8 cellular contexts compared by ENCODE assay signal in the genomic region with DNA sequence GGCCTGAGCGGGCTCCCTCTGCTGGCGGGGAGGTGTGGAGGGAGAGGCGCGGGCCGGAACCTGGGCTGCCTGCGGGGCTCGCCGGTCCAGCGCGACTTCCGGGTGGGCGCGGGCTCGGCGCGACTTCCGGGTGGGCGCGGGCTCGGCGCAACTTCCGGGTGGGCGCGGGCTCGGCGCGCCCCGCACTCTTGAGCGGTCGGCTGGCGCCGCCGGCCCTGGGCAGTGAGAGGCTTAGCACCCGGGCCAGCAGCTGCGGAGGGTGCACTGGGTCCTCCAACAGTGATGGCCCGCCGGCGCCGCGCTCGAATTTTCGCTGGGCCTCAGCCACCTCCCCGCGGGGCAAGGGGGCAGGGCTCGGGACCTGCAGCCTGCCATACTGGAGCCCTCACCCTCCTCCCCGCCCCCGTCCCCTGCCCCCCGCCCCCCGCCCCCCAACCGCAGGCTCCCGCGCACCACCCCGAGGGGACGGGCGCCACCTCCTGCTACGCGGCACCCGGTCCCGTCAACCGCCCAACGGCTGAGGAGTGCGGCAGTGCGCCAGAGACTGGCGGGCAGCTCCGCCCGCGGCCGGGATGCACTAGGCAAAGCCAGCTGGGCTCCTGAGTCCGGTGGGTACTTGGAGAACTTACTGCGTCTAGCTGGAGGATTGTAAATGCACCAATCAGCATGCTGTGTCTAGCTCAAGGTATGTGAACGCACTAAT.
DNase-seq lines count a peak whose midpoint lies in the region; ATAC-seq, FAIRE-seq and TF ChIP-seq lines count a peak whose summit lies in the region.
"Not testable (repeated sequence)": the region's sequence is repeated elsewhere in the genome, so short reads cannot be mapped to it uniquely, and the experiment has no call there.

No MANE protein-coding gene starts in this region.

- TF ChIP-seq POLR2A in Raji (IDR thresholded peaks at IDR 0.05; ENCODE audit: insufficient read depth, low read depth, low read length), result peak; percentile 54; the same call in 1 of the 2 replicates

- H3K4me1 Mint-ChIP-seq in CD8-positive, alpha-beta T cell (ENCODE audit: low read depth); stimulated activated memory B cell treated with anti-CD40 and anti-IgM and Interleukin-4, amounts not matched to agents 10 μg/mL and 1 μg/mL and 100 μg/mL, for 72 hours: not testable (repeated sequence)

- 0% methylated on average over 16 to 35 of the region's 71 CpGs for WGBS in ectodermal cell, 2 experiments
- WGBS in pancreas, 2 donors, result 0% methylated on average over 2 to 30 of the region's 71 CpGs

- H3K36me3 Mint-ChIP-seq in CD8-positive, alpha-beta T cell; stimulated activated memory B cell treated with anti-CD40 and anti-IgM and Interleukin-4, amounts not matched to agents 10 μg/mL and 1 μg/mL and 100 μg/mL, for 72 hours: not testable (repeated sequence)

- peak in 5 of 7 experiments; percentile 44 to 86 (median 61) for DNase-seq in CD8-positive, alpha-beta T cell
- DNase-seq in HFF-Myc (ENCODE audit: extremely low read depth, low read depth), result peak; percentile 30
- DNase-seq in activated T-helper 1 cell treated with Interleukin-2 at 50 U/mL for 16 hours (ENCODE audit: low read depth), result peak; percentile 64
- DNase-seq in inferior parietal cortex (ENCODE audit: extremely low spot score), result peak; percentile 0
- DNase-seq in pancreas, result peak in 5 of 6 donors; percentile 42 to 72 (median 56)

- POLR2A ChIA-PET in CD8-positive, alpha-beta T cell (lab: Charles Lee), result not testable (repeated sequence)

- peak overlapping the region; percentile 48 for H3K4me3 ChIP-seq in CD8-positive, alpha-beta T cell (ENCODE audit: low read depth, low read length)
- H3K4me3 ChIP-seq in HFF-Myc (replicated peaks; ENCODE audit: low read depth, low read length) (peak overlapping the region; percentile 37), ectodermal cell (ENCODE audit: insufficient read depth, low read depth, low read length) (peak overlapping the region; percentile 41), pancreas (peak overlapping the region in 3 of 4 donors; percentile 23 to 41 (median 25))

- peak; percentile 62 for ATAC-seq in CD8-positive, alpha-beta T cell
- ATAC-seq in pancreas, result peak; percentile 67 to 86 (median 74)
- peak; percentile 92 for ATAC-seq in stimulated activated memory B cell treated with anti-CD40 and anti-IgM and Interleukin-4, amounts not matched to agents 10 μg/mL and 1 μg/mL and 100 μg/mL, for 72 hours

- H3K27me3 Mint-ChIP-seq in CD8-positive, alpha-beta T cell (ENCODE audit: low read depth); stimulated activated memory B cell treated with anti-CD40 and anti-IgM and Interleukin-4, amounts not matched to agents 10 μg/mL and 1 μg/mL and 100 μg/mL, for 72 hours: not testable (repeated sequence)

- not testable (repeated sequence) for H3K9me3 ChIP-seq in CD8-positive, alpha-beta T cell (ENCODE audit: low read length); ectodermal cell (ENCODE audit: control insufficient read depth, low read length); pancreas

- not testable (repeated sequence) for H3K27me3 ChIP-seq in CD8-positive, alpha-beta T cell (ENCODE audit: insufficient read depth, low read length); ectodermal cell (ENCODE audit: control insufficient read depth, insufficient read depth, low read length, poor library complexity, severe bottlenecking); pancreas

- not testable (repeated sequence) for H3K36me3 ChIP-seq in CD8-positive, alpha-beta T cell (ENCODE audit: insufficient read depth, low read length); ectodermal cell (ENCODE audit: control insufficient read depth, insufficient read depth, low read length); pancreas

- intact Hi-C loops in CD8-positive, alpha-beta T cell (cut with DNase I, micrococcal nuclease); pancreas (cut with DNase I): not testable (repeated sequence)

- H3K27ac ChIP-seq in CD8-positive, alpha-beta T cell (ENCODE audit: low read depth, low read length), result not testable (repeated sequence)
- H3K27ac ChIP-seq in ectodermal cell (ENCODE audit: insufficient read depth, low read depth, low read length, poor library complexity, severe bottlenecking) (peak overlapping the region; percentile 36), pancreas (peak overlapping the region in 3 of 4 donors; percentile 46 to 84 (median 67))

- H3K4me1 ChIP-seq in CD8-positive, alpha-beta T cell (ENCODE audit: insufficient read depth, low read length); ectodermal cell (ENCODE audit: control insufficient read depth, insufficient read depth, low read length); pancreas: not testable (repeated sequence)

- FAIRE-seq in pancreas (lab: Jason Lieb, UNC), result not testable (repeated sequence)

- peak overlapping the region; percentile 60 for H3K27ac Mint-ChIP-seq in CD8-positive, alpha-beta T cell
- not testable (repeated sequence) for H3K27ac Mint-ChIP-seq in stimulated activated memory B cell treated with anti-CD40 and anti-IgM and Interleukin-4, amounts not matched to agents 10 μg/mL and 1 μg/mL and 100 μg/mL, for 72 hours

- CTCF ChIA-PET in CD8-positive, alpha-beta T cell (lab: Charles Lee), result not testable (repeated sequence)

- TF ChIP-seq CTCF in CD8-positive, alpha-beta T cell (IDR thresholded peaks at IDR 0.05); HFF-Myc (IDR thresholded peaks at IDR 0.05; ENCODE audit: low read depth, low read length, missing control alignments); pancreas (IDR thresholded peaks at IDR 0.05): not testable (repeated sequence)

- H3K9me3 Mint-ChIP-seq in CD8-positive, alpha-beta T cell; stimulated activated memory B cell treated with anti-CD40 and anti-IgM and Interleukin-4, amounts not matched to agents 10 μg/mL and 1 μg/mL and 100 μg/mL, for 72 hours: not testable (repeated sequence)

- H3K4me3 Mint-ChIP-seq in CD8-positive, alpha-beta T cell, result peak overlapping the region; percentile 78
- H3K4me3 Mint-ChIP-seq in stimulated activated memory B cell treated with anti-CD40 and anti-IgM and Interleukin-4, amounts not matched to agents 10 μg/mL and 1 μg/mL and 100 μg/mL, for 72 hours, result peak overlapping the region; percentile 76

Comparison
In these comparisons a context has a peak if more than half of its experiments do, and no peak if none do; other contexts are left out.
1. DNase-seq: peak in every context shown above with its lines; median percentile 64 in activated T-helper 1 cell treated with Interleukin-2 at 50 U/mL for 16 hours; 61 in CD8-positive, alpha-beta T cell; 56 in pancreas; 30 in HFF-Myc; 0 in inferior parietal cortex.